Comparison of ENCODE assay signal across 32 cellular contexts in the genomic region with DNA sequence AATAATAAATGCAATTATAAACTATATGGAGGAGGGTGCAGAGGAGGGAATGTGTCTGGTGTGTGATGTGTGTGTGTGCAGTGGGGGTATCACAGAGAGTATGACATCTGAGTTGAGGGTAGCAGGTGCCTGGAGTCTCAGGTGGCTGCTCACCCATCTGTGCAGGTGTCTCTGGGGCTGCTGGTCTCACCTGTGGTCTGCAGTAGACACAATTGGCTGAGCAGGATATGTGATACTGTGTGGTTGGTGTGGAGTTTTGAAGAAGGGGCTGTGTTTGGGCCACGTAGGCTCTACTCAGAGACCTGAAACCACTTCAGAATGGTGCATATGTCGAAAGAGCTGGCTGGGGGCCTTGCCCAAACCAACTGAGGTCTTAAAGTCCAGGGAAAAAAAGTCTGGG. TPM values are rescaled to one million over a fixed set of nuclear protein-coding genes. Genes with fewer than 3 reads are reported as not detected.
DNase-seq lines count a peak whose midpoint lies in the region; ATAC-seq, FAIRE-seq and TF ChIP-seq lines count a peak whose summit lies in the region.
"Had no signal": no experiment of that assay in that cellular context is flagged by ENCODE, and none has a peak within 500 bp of the region (broad histone marks: within the 10 kb centered on the region; RNA-seq: fewer than 3 reads in every experiment).

No MANE protein-coding gene starts in this region.

- peaks cover 47% of the 10 kb centered on the region for H3K4me1 ChIP-seq in KMS-11 (ENCODE audit: low read depth, poor library complexity, severe bottlenecking)
- no peaks in the 10 kb centered on the region for H3K4me1 ChIP-seq in aorta (ENCODE audit: control insufficient read depth in 1 of 2, insufficient read depth in 2 of 2, low read length in 2 of 2)
- H3K4me1 ChIP-seq: A549; BLaER1 treated with 17β-estradiol and CSF1 and Interleukin-3, amounts not matched to agents 10 nM and 100 nM had no signal

- no peaks in the 10 kb centered on the region for H4K20me1 ChIP-seq in KMS-11 (ENCODE audit: insufficient read depth)
- H4K20me1 ChIP-seq: BLaER1 treated with 17β-estradiol and CSF1 and Interleukin-3, amounts not matched to agents 10 nM and 100 nM had no signal

- no peak overlapping the region for H3K9ac ChIP-seq in KMS-11
- H3K9ac ChIP-seq: BLaER1 treated with 17β-estradiol and CSF1 and Interleukin-3, amounts not matched to agents 10 nM and 100 nM; GM23248 had no signal

- no peak overlapping the region for H2AFZ ChIP-seq in KMS-11 (ENCODE audit: low read depth)
- H2AFZ ChIP-seq: GM23248 had no signal

- peak overlapping the region; percentile 89 for H3K4me2 ChIP-seq in KMS-11
- H3K4me2 ChIP-seq: A549; BLaER1 treated with 17β-estradiol and CSF1 and Interleukin-3, amounts not matched to agents 10 nM and 100 nM had no signal

- TF ChIP-seq CTCF in KMS-11 (conservative IDR thresholded peaks at IDR 0.05; ENCODE audit: low read depth, low read length) (no peak), glutamatergic neuron (IDR thresholded peaks at IDR 0.05; ENCODE audit: partially characterized antibody, unreplicated experiment) (no peak)

- no peaks in the 10 kb centered on the region for H3K27me3 ChIP-seq in KMS-11 (ENCODE audit: insufficient read depth, low read depth)
- H3K27me3 ChIP-seq in aorta (ENCODE audit: control insufficient read depth in 1 of 2, insufficient read depth in 2 of 2, low read length in 1 of 2): no peaks in the 10 kb centered on the region
- H3K27me3 ChIP-seq: BLaER1 treated with 17β-estradiol and CSF1 and Interleukin-3, amounts not matched to agents 10 nM and 100 nM had no signal

- no peaks in the 10 kb centered on the region for H3K9me3 Mint-ChIP-seq in memory B cell
- H3K9me3 Mint-ChIP-seq in glutamatergic neuron (ENCODE audit: unreplicated experiment): peaks cover 6% of the 10 kb centered on the region
- H3K9me3 Mint-ChIP-seq: CD4-positive, alpha-beta T cell; T-helper 2 cell treated with Interferon-gamma antibody and Interleukin-4, amounts not matched to agents 5 μg/mL and 100 μg/mL, for 36 hours had no signal

- H3K27ac Mint-ChIP-seq in memory B cell (no peak overlapping the region), glutamatergic neuron (ENCODE audit: unreplicated experiment) (no peak overlapping the region)
- H3K27ac Mint-ChIP-seq: CD4-positive, alpha-beta T cell; T-helper 2 cell treated with Interferon-gamma antibody and Interleukin-4, amounts not matched to agents 5 μg/mL and 100 μg/mL, for 36 hours had no signal

- H3K4me3 ChIP-seq in KMS-11 (IDR thresholded peaks at IDR 0.05; ENCODE audit: insufficient read depth, low read depth, low read length) (peak overlapping the region; percentile 62), aorta (ENCODE audit: low read length in 2 of 2) (no peak overlapping the region)
- H3K4me3 ChIP-seq: A549; BLaER1 treated with 17β-estradiol and CSF1 and Interleukin-3, amounts not matched to agents 10 nM and 100 nM; GM23248 had no signal

- WGBS in aorta, 2 donors: 74 to 84% methylated on average over 2 of the region's 2 CpGs

- FAIRE-seq in GM19239 (lab: Jason Lieb, UNC): no peak
- FAIRE-seq: A549, HepG2 had no signal

- intact Hi-C loops in aorta (cut with DNase I): no loop called here

- no peaks in the 10 kb centered on the region for H3K36me3 ChIP-seq in KMS-11 (ENCODE audit: insufficient read depth)
- no peaks in the 10 kb centered on the region for H3K36me3 ChIP-seq in aorta (ENCODE audit: control insufficient read depth in 1 of 2, insufficient read depth in 2 of 2, low read length in 1 of 2)
- H3K36me3 ChIP-seq: BLaER1 treated with 17β-estradiol and CSF1 and Interleukin-3, amounts not matched to agents 10 nM and 100 nM had no signal

- H3K27me3 Mint-ChIP-seq in memory B cell (peaks cover 1% of the 10 kb centered on the region), glutamatergic neuron (ENCODE audit: unreplicated experiment) (no peaks in the 10 kb centered on the region)

- H3K79me2 ChIP-seq in KMS-11 (ENCODE audit: insufficient read depth, low read depth): no peaks in the 10 kb centered on the region

- H3K27ac ChIP-seq in KMS-11 (peak overlapping the region; percentile 80), aorta (ENCODE audit: low read depth in 1 of 2, low read length in 2 of 2) (no peak overlapping the region)
- H3K27ac ChIP-seq: A549; BLaER1 treated with 17β-estradiol and CSF1 and Interleukin-3, amounts not matched to agents 10 nM and 100 nM; GM23248; RWPE1 had no signal

- peaks cover 4% of the 10 kb centered on the region for H3K9me3 ChIP-seq in aorta (ENCODE audit: control insufficient read depth, low read length)
- H3K9me3 ChIP-seq: A549; BLaER1 treated with 17β-estradiol and CSF1 and Interleukin-3, amounts not matched to agents 10 nM and 100 nM had no signal

- H3K36me3 Mint-ChIP-seq in memory B cell (no peaks in the 10 kb centered on the region), glutamatergic neuron (ENCODE audit: unreplicated experiment) (no peaks in the 10 kb centered on the region)

- peak; percentile 12 for DNase-seq in NCI-H2196 (lab: John Stamatoyannopoulos, UW; ENCODE audit: unreplicated experiment)
- no peak for DNase-seq in NCI-H2196 treated with DMSO at 0.1 percent for 48 hours (lab: John Stamatoyannopoulos, UW; ENCODE audit: unreplicated experiment)
- DNase-seq in NCI-H2107 treated with DMSO at 0.1 percent for 48 hours (lab: John Stamatoyannopoulos, UW; ENCODE audit: unreplicated experiment): peak; percentile 96
- DNase-seq in memory B cell (ENCODE audit: low spot score in 2 of 2): no peak
- DNase-seq in aorta: no peak
- no peak for DNase-seq in GM19239 (ENCODE audit: insufficient read length, low spot score)
- no peak for DNase-seq in glutamatergic neuron
- DNase-seq: AML-193; CD4-positive, alpha-beta T cell; DND-41; GM23248; Kasumi-1; MV-4-11; NCI-H1105; NCI-H146; NCI-H1930; NCI-H524; NCI-H748 treated with DMSO at 0.1 percent for 48 hours; SHP77; T-helper 1 cell had no signal

- ATAC-seq in memory B cell (ENCODE audit: low read depth) (peak; percentile 50), aorta (ENCODE audit: low FRiP score) (no peak)
- ATAC-seq: A549, HepG2, Panc1 had no signal

- no peak overlapping the region for H3K4me3 Mint-ChIP-seq in memory B cell
- no peak overlapping the region for H3K4me3 Mint-ChIP-seq in glutamatergic neuron (ENCODE audit: unreplicated experiment)
- H3K4me3 Mint-ChIP-seq: CD4-positive, alpha-beta T cell; T-helper 2 cell treated with Interferon-gamma antibody and Interleukin-4, amounts not matched to agents 5 μg/mL and 100 μg/mL, for 36 hours had no signal

- H3K4me1 Mint-ChIP-seq in memory B cell (no peaks in the 10 kb centered on the region), glutamatergic neuron (ENCODE audit: low read depth, unreplicated experiment) (no peaks in the 10 kb centered on the region)

RNA-seq across cellular contexts. Expression of a gene that starts 17.0 kb away (rescaled TPM):
- total RNA-seq in aorta: not detected
- 1,000 to 10,000 TPM in 1 of 2 donors, 10 to 100 TPM in 1; 18.8 to 2,211 TPM for polyA plus RNA-seq in aorta
- total RNA-seq in glutamatergic neuron (ENCODE audit: unreplicated experiment): not detected
- total RNA-seq: CD4-positive, alpha-beta T cell; GM23248; H7; HT1080; M059J; OCI-LY7; SK-MEL-5 had no signal
- polyA plus RNA-seq: A549, GM23248 had no signal

RNA-seq across cellular contexts. Expression of a gene that starts 43.2 kb away (rescaled TPM):
- total RNA-seq in aorta (not detected), glutamatergic neuron (ENCODE audit: unreplicated experiment) (0.25 TPM)
- polyA plus RNA-seq in aorta: under 1 TPM in 1 of 2 donors, not detected in 1; under 0.01 TPM
- total RNA-seq: CD4-positive, alpha-beta T cell; GM23248; HepG2; HT1080; M059J; OCI-LY7 had no signal
- polyA plus RNA-seq: A549, GM23248, HepG2 had no signal

RNA-seq across cellular contexts. Expression of a gene that starts 55.2 kb away (rescaled TPM):
- total RNA-seq in aorta (10 to 100 TPM; 16.0 to 24.4 TPM), glutamatergic neuron (ENCODE audit: unreplicated experiment) (8.0 TPM)
- 10 to 100 TPM; 24.8 to 35.6 TPM for polyA plus RNA-seq in aorta

RNA-seq across cellular contexts. Expression of a gene that starts 59.3 kb away (rescaled TPM):
- total RNA-seq in aorta (10 to 100 TPM in 1 of 2 donors, 1 to 10 TPM in 1; 4.8 to 15.9 TPM), glutamatergic neuron (ENCODE audit: unreplicated experiment) (37.3 TPM)
- polyA plus RNA-seq in aorta: 10 to 100 TPM in 1 of 2 donors, 1 to 10 TPM in 1; 8.6 to 22.5 TPM
- total RNA-seq: HepG2, HT1080, M059J, OCI-LY7 had no signal
- polyA plus RNA-seq: HepG2 had no signal

Comparison
In these comparisons a context has a peak if more than half of its experiments do, and no peak if none do; other contexts are left out.
1. DNase-seq: peak in NCI-H2196 (single experiment) and NCI-H2107 treated with DMSO at 0.1 percent for 48 hours (single experiment); none in NCI-H2196 treated with DMSO at 0.1 percent for 48 hours (single experiment), memory B cell (0 of 2), aorta (0 of 2), GM19239 (single experiment) and glutamatergic neuron (single experiment).